15 cellular contexts compared by ENCODE assay signal in genomic region chr1:168341576-168341975, GRCh38.
DNase-seq lines count a peak whose midpoint lies in the region; ATAC-seq and TF ChIP-seq lines count a peak whose summit lies in the region.
"Had no signal": no experiment of that assay in that cellular context is flagged by ENCODE, and none has a peak within 500 bp of the region (broad histone marks: within the 10 kb centered on the region; RNA-seq: fewer than 3 reads in every experiment).

No MANE protein-coding gene starts in this region.

- H3K4me1 Mint-ChIP-seq in MCF 10A (ENCODE audit: insufficient read depth, unreplicated experiment): peaks cover 18% of the 10 kb centered on the region
- H3K4me1 Mint-ChIP-seq in activated T-helper 1 cell treated with anti-CD3 and anti-CD28 coated beads, Interleukin-12 subunit alpha, Interleukin-12 subunit beta, Interleukin-2, Interleukin-4 antibody, amounts not matched to agents 30 ng/mL and 10 ng/mL and 1 ng/mL, durations not matched to agents 14 hours and 24 hours and 36 hours (ENCODE audit: low read depth): peaks cover 62% of the 10 kb centered on the region

- H3K36me3 Mint-ChIP-seq in MCF 10A (ENCODE audit: insufficient read depth, unreplicated experiment): peaks cover 5% of the 10 kb centered on the region
- peaks cover 8% of the 10 kb centered on the region for H3K36me3 Mint-ChIP-seq in activated T-helper 1 cell treated with anti-CD3 and anti-CD28 coated beads, Interleukin-12 subunit alpha, Interleukin-12 subunit beta, Interleukin-2, Interleukin-4 antibody, amounts not matched to agents 30 ng/mL and 10 ng/mL and 1 ng/mL, durations not matched to agents 14 hours and 24 hours and 36 hours (ENCODE audit: low read depth)

- ATAC-seq in psoas muscle (no peak), HG03342 (IDR thresholded peaks at IDR 0.05; ENCODE audit: unreplicated experiment) (no peak)

- peak; percentile 82 for DNase-seq in MCF 10A (ENCODE audit: unreplicated experiment)
- no peak for DNase-seq in breast epithelium (ENCODE audit: low spot score in 2 of 2)
- no peak for DNase-seq in activated T-helper 1 cell treated with anti-CD3 and anti-CD28 coated beads, Interleukin-12 subunit alpha, Interleukin-12 subunit beta, Interleukin-2, Interleukin-4 antibody, amounts not matched to agents 30 ng/mL and 10 ng/mL and 1 ng/mL, durations not matched to agents 14 hours and 24 hours and 36 hours (ENCODE audit: low spot score)
- DNase-seq in epithelial cell of esophagus (ENCODE audit: low read depth): peak; percentile 53
- no peak for DNase-seq in uterus
- DNase-seq in psoas muscle: no peak
- no peak for DNase-seq in H7
- DNase-seq: activated CD4-positive, alpha-beta T cell treated with anti-CD3 and anti-CD28 coated beads for 48 hours; activated naive CD4-positive, alpha-beta T cell treated with anti-CD3 and anti-CD28 coated beads for 36 hours; cortex of kidney; Karpas-422; kidney; stimulated activated CD4-positive, alpha-beta T cell treated with anti-CD3 and anti-CD28 coated beads, Interleukin-4, amount 100 ng/mL, for 1 hour; stimulated activated naive CD4-positive, alpha-beta T cell had no signal

- 75 to 91% (median 88%) methylated on average over 3 of the region's 3 CpGs for WGBS in psoas muscle, 3 donors

- H3K4me3 ChIP-seq in breast epithelium (no peak overlapping the region), epithelial cell of esophagus (ENCODE audit: low read length) (no peak overlapping the region), uterus (no peak overlapping the region), psoas muscle (no peak overlapping the region), H7 (ENCODE audit: insufficient read depth, low read depth, low read length) (no peak overlapping the region)

- TF ChIP-seq CTCF in MCF 10A (IDR thresholded peaks at IDR 0.05; ENCODE audit: unreplicated experiment) (no peak), breast epithelium (IDR thresholded peaks at IDR 0.05) (no peak), epithelial cell of esophagus (IDR thresholded peaks at IDR 0.05; ENCODE audit: insufficient read depth, low read depth, low read length, missing control alignments) (no peak), uterus (IDR thresholded peaks at IDR 0.05) (no peak), psoas muscle (IDR thresholded peaks at IDR 0.05) (no peak)

- TF ChIP-seq POLR2A in breast epithelium (IDR thresholded peaks at IDR 0.05) (no peak), uterus (IDR thresholded peaks at IDR 0.05) (no peak)

- CTCF ChIA-PET in MCF 10A (lab: Yijun Ruan, JAX): interaction anchor here (0.5 to 9.4 kb wide), 46 partner anchors 11 to 1008 kb away, joined by 3 to 119 read pairs (median 9); partner anchors contain the start of gene XCL1

- peaks cover 8% of the 10 kb centered on the region for H3K9me3 Mint-ChIP-seq in MCF 10A (ENCODE audit: unreplicated experiment)
- peaks cover 6% of the 10 kb centered on the region for H3K9me3 Mint-ChIP-seq in activated T-helper 1 cell treated with anti-CD3 and anti-CD28 coated beads, Interleukin-12 subunit alpha, Interleukin-12 subunit beta, Interleukin-2, Interleukin-4 antibody, amounts not matched to agents 30 ng/mL and 10 ng/mL and 1 ng/mL, durations not matched to agents 14 hours and 24 hours and 36 hours
- H3K9me3 Mint-ChIP-seq: activated naive CD4-positive, alpha-beta T cell treated with anti-CD3 and anti-CD28 coated beads for 36 hours had no signal

- no peak overlapping the region for H3K27ac ChIP-seq in breast epithelium
- H3K27ac ChIP-seq in uterus: peak overlapping the region; percentile 26 to 67
- no peak overlapping the region for H3K27ac ChIP-seq in psoas muscle

- H3K36me3 ChIP-seq in breast epithelium (no peaks in the 10 kb centered on the region), uterus (no peaks in the 10 kb centered on the region), psoas muscle (ENCODE audit: insufficient read depth in 1 of 2, low read depth in 1 of 2) (no peaks in the 10 kb centered on the region), H7 (replicated peaks; ENCODE audit: control insufficient read depth, insufficient read depth, low read length) (no peaks in the 10 kb centered on the region)

- no peaks in the 10 kb centered on the region for H3K27me3 ChIP-seq in breast epithelium
- no peaks in the 10 kb centered on the region for H3K27me3 ChIP-seq in uterus
- no peaks in the 10 kb centered on the region for H3K27me3 ChIP-seq in psoas muscle (ENCODE audit: insufficient read depth in 3 of 3, low read length in 2 of 3)
- H3K27me3 ChIP-seq in H7 (ENCODE audit: control insufficient read depth, insufficient read depth, low read length): no peaks in the 10 kb centered on the region

- peaks cover 0 to 10% of the 10 kb centered on the region in 2 donors for H3K4me1 ChIP-seq in breast epithelium
- peaks cover 0 to 4% of the 10 kb centered on the region in 2 donors for H3K4me1 ChIP-seq in uterus
- H3K4me1 ChIP-seq in psoas muscle: peaks cover 5% of the 10 kb centered on the region

- H3K27ac Mint-ChIP-seq in MCF 10A (ENCODE audit: low read depth, unreplicated experiment): no peak overlapping the region
- peak overlapping the region; percentile 54 for H3K27ac Mint-ChIP-seq in activated T-helper 1 cell treated with anti-CD3 and anti-CD28 coated beads, Interleukin-12 subunit alpha, Interleukin-12 subunit beta, Interleukin-2, Interleukin-4 antibody, amounts not matched to agents 30 ng/mL and 10 ng/mL and 1 ng/mL, durations not matched to agents 14 hours and 24 hours and 36 hours
- H3K27ac Mint-ChIP-seq: activated naive CD4-positive, alpha-beta T cell treated with anti-CD3 and anti-CD28 coated beads for 36 hours had no signal

- no peak overlapping the region for H3K4me3 Mint-ChIP-seq in MCF 10A (ENCODE audit: unreplicated experiment)
- H3K4me3 Mint-ChIP-seq in activated T-helper 1 cell treated with anti-CD3 and anti-CD28 coated beads, Interleukin-12 subunit alpha, Interleukin-12 subunit beta, Interleukin-2, Interleukin-4 antibody, amounts not matched to agents 30 ng/mL and 10 ng/mL and 1 ng/mL, durations not matched to agents 14 hours and 24 hours and 36 hours: peak overlapping the region; percentile 43
- H3K4me3 Mint-ChIP-seq: activated naive CD4-positive, alpha-beta T cell treated with anti-CD3 and anti-CD28 coated beads for 36 hours had no signal

- H3K27me3 Mint-ChIP-seq in MCF 10A (ENCODE audit: insufficient read depth, unreplicated experiment): no peaks in the 10 kb centered on the region
- peaks cover 7% of the 10 kb centered on the region for H3K27me3 Mint-ChIP-seq in activated T-helper 1 cell treated with anti-CD3 and anti-CD28 coated beads, Interleukin-12 subunit alpha, Interleukin-12 subunit beta, Interleukin-2, Interleukin-4 antibody, amounts not matched to agents 30 ng/mL and 10 ng/mL and 1 ng/mL, durations not matched to agents 14 hours and 24 hours and 36 hours (ENCODE audit: insufficient read depth)

- H3K9me3 ChIP-seq in breast epithelium (no peaks in the 10 kb centered on the region), uterus (no peaks in the 10 kb centered on the region), psoas muscle (no peaks in the 10 kb centered on the region)

- intact Hi-C loops in MCF 10A (cut with micrococcal nuclease): loop anchor here (5.0 kb wide), 1 partner anchor 249 kb away; no protein-coding TSS in a partner anchor
- intact Hi-C loops in breast epithelium (cut with DNase I; ENCODE audit: low total_unique reads): no loop called here
- intact Hi-C loops in activated T-helper 1 cell treated with anti-CD3 and anti-CD28 coated beads, Interleukin-12 subunit alpha, Interleukin-12 subunit beta, Interleukin-2, Interleukin-4 antibody, amounts not matched to agents 30 ng/mL and 10 ng/mL and 1 ng/mL, durations not matched to agents 14 hours and 24 hours and 36 hours (cut with micrococcal nuclease): loop anchor here (5.0 to 10.0 kb wide), 6 partner anchors 763 to 1251 kb away; partner anchors contain the start of genes ATP1B1, BLZF1, NME7 and SLC19A2
- intact Hi-C loops in uterus (cut with DNase I; ENCODE audit: low total_unique reads): no loop called here
- intact Hi-C loops in psoas muscle (cut with DNase I): loop anchor here (5.0 to 10.0 kb wide), 4 partner anchors 101 to 1006 kb away; no protein-coding TSS in a partner anchor

- POLR2A ChIA-PET in MCF 10A (lab: Yijun Ruan, JAX): interaction anchor here (0.6 to 2.0 kb wide), 8 partner anchors 10 to 1027 kb away, joined by 3 to 7 read pairs (median 4); partner anchors contain the start of genes BLZF1 and NME7

- BruUV-seq in MCF 10A (replicated peaks; lab: Mats Ljungman, UMichigan): no TSS peak

Comparison
In these comparisons a context has a peak if more than half of its experiments do, and no peak if none do; other contexts are left out.
1. DNase-seq: peak in MCF 10A (single experiment) and epithelial cell of esophagus (single experiment); none in breast epithelium (0 of 2), activated T-helper 1 cell treated with anti-CD3 and anti-CD28 coated beads, Interleukin-12 subunit alpha, Interleukin-12 subunit beta, Interleukin-2, Interleukin-4 antibody, amounts not matched to agents 30 ng/mL and 10 ng/mL and 1 ng/mL, durations not matched to agents 14 hours and 24 hours and 36 hours (single experiment), uterus (0 of 2), psoas muscle (0 of 2) and H7 (single experiment).
2. intact Hi-C loops: an anchor here in MCF 10A (5.0 kb wide), activated T-helper 1 cell treated with anti-CD3 and anti-CD28 coated beads, Interleukin-12 subunit alpha, Interleukin-12 subunit beta, Interleukin-2, Interleukin-4 antibody, amounts not matched to agents 30 ng/mL and 10 ng/mL and 1 ng/mL, durations not matched to agents 14 hours and 24 hours and 36 hours (5.0 to 10.0 kb wide) and psoas muscle (5.0 to 10.0 kb wide); none called in breast epithelium and uterus.
3. H3K27ac ChIP-seq: peak in uterus (2 of 2); none in breast epithelium (0 of 2) and psoas muscle (single experiment).